Comparison of ENCODE assay signal across 1 cellular context in the genomic region with DNA sequence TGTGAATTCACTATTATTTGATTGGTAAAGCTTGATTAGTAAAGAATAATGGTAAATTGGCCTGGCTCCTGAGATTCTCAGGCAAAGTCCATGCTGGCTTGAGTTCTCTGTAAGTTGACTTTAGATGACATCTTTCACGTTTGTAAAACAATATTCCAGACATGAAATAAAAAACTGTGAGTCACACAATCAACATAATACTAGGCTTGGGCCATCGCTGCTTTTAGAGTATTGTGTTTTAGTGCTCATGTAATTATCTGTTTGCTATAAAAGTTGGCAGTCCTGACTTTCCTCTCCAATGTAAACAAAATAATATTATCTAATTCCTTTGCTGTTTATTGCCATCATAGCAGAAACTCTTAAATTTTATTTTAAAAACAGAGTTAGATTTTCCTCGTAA.
TF ChIP-seq lines count a peak whose summit lies in the region.

No MANE protein-coding gene starts in this region.

TF ChIP-seq in WTC11, 78 proteins besides CTCF, POLR2A, EP300 and RAD21 (continued from another document):
- no peak for TF ChIP-seq PRDM15 (CRISPR knock-in tag; IDR thresholded peaks at IDR 0.05)
- no peak for TF ChIP-seq E2F1 (CRISPR knock-in tag; IDR thresholded peaks at IDR 0.05)
- TF ChIP-seq AR (CRISPR knock-in tag; IDR thresholded peaks at IDR 0.05), result no peak
- TF ChIP-seq SOX15 (CRISPR knock-in tag; IDR thresholded peaks at IDR 0.05), result no peak
- TF ChIP-seq HMGA2 (CRISPR knock-in tag; IDR thresholded peaks at IDR 0.05), result no peak
- TF ChIP-seq, protein P1, sequence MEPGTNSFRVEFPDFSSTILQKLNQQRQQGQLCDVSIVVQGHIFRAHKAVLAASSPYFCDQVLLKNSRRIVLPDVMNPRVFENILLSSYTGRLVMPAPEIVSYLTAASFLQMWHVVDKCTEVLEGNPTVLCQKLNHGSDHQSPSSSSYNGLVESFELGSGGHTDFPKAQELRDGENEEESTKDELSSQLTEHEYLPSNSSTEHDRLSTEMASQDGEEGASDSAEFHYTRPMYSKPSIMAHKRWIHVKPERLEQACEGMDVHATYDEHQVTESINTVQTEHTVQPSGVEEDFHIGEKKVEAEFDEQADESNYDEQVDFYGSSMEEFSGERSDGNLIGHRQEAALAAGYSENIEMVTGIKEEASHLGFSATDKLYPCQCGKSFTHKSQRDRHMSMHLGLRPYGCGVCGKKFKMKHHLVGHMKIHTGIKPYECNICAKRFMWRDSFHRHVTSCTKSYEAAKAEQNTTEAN (CRISPR knock-in tag; IDR thresholded peaks at IDR 0.05), result no peak
- no peak for TF ChIP-seq NR1H2 (CRISPR knock-in tag; IDR thresholded peaks at IDR 0.05)
- no peak for TF ChIP-seq ZBTB21 (CRISPR knock-in tag; IDR thresholded peaks at IDR 0.05; ENCODE audit: borderline replicate concordance)
- no peak for TF ChIP-seq ZNF138 (CRISPR knock-in tag; conservative IDR thresholded peaks at IDR 0.05)
- TF ChIP-seq JAZF1 (CRISPR knock-in tag; IDR thresholded peaks at IDR 0.05), result no peak
- TF ChIP-seq, protein P2, sequence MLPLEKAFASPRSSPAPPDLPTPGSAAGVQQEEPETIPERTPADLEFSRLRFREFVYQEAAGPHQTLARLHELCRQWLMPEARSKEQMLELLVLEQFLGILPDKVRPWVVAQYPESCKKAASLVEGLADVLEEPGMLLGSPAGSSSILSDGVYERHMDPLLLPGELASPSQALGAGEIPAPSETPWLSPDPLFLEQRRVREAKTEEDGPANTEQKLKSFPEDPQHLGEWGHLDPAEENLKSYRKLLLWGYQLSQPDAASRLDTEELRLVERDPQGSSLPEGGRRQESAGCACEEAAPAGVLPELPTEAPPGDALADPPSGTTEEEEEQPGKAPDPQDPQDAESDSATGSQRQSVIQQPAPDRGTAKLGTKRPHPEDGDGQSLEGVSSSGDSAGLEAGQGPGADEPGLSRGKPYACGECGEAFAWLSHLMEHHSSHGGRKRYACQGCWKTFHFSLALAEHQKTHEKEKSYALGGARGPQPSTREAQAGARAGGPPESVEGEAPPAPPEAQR (CRISPR knock-in tag; IDR thresholded peaks at IDR 0.05), result no peak
- TF ChIP-seq IRF2 (CRISPR knock-in tag; IDR thresholded peaks at IDR 0.05; ENCODE audit: borderline replicate concordance, low read depth), result no peak
